25 cellular contexts compared by ENCODE assay signal in the genomic region with DNA sequence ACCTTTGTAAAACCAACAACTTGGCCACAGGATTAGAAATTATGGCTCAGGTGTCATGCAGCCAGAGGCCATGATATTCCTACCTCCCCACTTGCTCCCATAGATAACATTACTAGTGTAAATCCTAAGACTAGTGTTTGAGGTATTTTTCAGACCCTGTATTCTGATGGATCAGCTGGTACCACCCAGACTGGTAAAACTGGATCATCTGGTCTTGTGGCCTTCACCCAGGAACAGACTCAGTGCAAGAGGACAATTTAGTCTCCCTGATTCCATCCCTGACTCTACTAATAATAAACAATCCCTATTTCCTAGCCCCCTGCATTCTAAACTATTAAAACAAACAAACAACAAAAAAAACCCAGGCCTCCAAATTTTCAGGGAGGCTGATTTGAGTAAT.
"Had no signal": no experiment of that assay in that cellular context is flagged by ENCODE, and none has a peak within 500 bp of the region (broad histone marks: within the 10 kb centered on the region; RNA-seq: fewer than 3 reads in every experiment).

No MANE protein-coding gene starts in this region.

- H3K27ac Mint-ChIP-seq: immature natural killer cell, nephron had no signal

- H3K4me1 Mint-ChIP-seq: immature natural killer cell had no signal

- H3K36me3 Mint-ChIP-seq: immature natural killer cell, naive B cell had no signal

- H3K4me3 Mint-ChIP-seq: immature natural killer cell, naive B cell, nephron had no signal

- H3K9me3 Mint-ChIP-seq: nephron had no signal

- H3K4me3 ChIP-seq: dorsolateral prefrontal cortex, esophagus muscularis mucosa, gastrocnemius medialis, left ventricle myocardium inferior, lung, pancreas, psoas muscle, stomach, thoracic aorta, transverse colon had no signal

- H3K27me3 ChIP-seq: dorsolateral prefrontal cortex, esophagus muscularis mucosa, gastrocnemius medialis, pancreas, stomach, transverse colon had no signal

- H3K9me3 ChIP-seq: esophagus muscularis mucosa, gastrocnemius medialis, left ventricle myocardium inferior, pancreas, psoas muscle, stomach, thoracic aorta, transverse colon had no signal

- DNase-seq: cortex of kidney; dorsolateral prefrontal cortex; effector CD8-positive, alpha-beta T cell; gastrocnemius medialis; glutamatergic neuron; immature natural killer cell; left ventricle myocardium inferior; mesenchymal stem cell; midbrain; naive B cell; occipital lobe; pancreas; psoas muscle; retina; stimulated activated CD4-positive, alpha-beta T cell treated with anti-CD3 and anti-CD28 coated beads, Interleukin-2, amount 100 ng/mL, for 24 hours; stimulated activated CD4-positive, alpha-beta T cell treated with anti-CD3 and anti-CD28 coated beads, Interleukin-4, amount 100 ng/mL, for 4 hours; stimulated activated naive CD4-positive, alpha-beta T cell; stomach; substantia nigra; transverse colon had no signal

- H3K27ac ChIP-seq: dorsolateral prefrontal cortex, esophagus muscularis mucosa, gastrocnemius medialis, left ventricle myocardium inferior, pancreas, psoas muscle, stomach, thoracic aorta, transverse colon had no signal

- ATAC-seq: gastrocnemius medialis, psoas muscle, sciatic nerve had no signal

- H3K4me1 ChIP-seq: esophagus muscularis mucosa, gastrocnemius medialis, psoas muscle, stomach had no signal

- H3K36me3 ChIP-seq: pancreas, stomach, thoracic aorta, transverse colon had no signal
